ENCODE assay signal across 7 cellular contexts in the genomic region with DNA sequence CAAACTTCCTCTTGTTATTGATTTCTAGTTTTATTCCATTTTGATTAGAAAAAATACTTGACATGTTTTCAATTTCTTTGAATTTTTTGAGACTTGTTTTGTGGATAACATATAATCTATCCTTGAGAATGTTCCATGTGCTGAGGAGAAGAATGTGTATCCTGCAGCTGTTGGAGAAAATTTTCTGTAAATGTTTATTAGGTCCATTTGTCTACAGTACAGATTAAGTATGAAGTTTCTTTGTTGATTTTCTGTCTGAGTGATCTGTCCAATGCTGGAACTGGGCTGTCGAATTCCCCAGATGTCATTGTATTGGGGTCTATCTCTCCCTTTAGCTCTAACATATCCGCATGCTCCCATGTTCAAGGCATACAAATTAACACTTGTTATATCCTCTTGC.
"Had no signal": no experiment of that assay in that cellular context is flagged by ENCODE, and none has a peak within 500 bp of the region (broad histone marks: within the 10 kb centered on the region; RNA-seq: fewer than 3 reads in every experiment).

No MANE protein-coding gene starts in this region.

- H3K4me3 ChIP-seq: GM23338 had no signal

- FAIRE-seq: H1, H54, HTR-8/SVneo had no signal

- DNase-seq: H9, HCEC 1CT, IMR-90 had no signal

- H3K4me2 ChIP-seq: GM23338 had no signal

- H2AFZ ChIP-seq: GM23338 had no signal

- ATAC-seq: GM23338 had no signal
